In the genomic region with DNA sequence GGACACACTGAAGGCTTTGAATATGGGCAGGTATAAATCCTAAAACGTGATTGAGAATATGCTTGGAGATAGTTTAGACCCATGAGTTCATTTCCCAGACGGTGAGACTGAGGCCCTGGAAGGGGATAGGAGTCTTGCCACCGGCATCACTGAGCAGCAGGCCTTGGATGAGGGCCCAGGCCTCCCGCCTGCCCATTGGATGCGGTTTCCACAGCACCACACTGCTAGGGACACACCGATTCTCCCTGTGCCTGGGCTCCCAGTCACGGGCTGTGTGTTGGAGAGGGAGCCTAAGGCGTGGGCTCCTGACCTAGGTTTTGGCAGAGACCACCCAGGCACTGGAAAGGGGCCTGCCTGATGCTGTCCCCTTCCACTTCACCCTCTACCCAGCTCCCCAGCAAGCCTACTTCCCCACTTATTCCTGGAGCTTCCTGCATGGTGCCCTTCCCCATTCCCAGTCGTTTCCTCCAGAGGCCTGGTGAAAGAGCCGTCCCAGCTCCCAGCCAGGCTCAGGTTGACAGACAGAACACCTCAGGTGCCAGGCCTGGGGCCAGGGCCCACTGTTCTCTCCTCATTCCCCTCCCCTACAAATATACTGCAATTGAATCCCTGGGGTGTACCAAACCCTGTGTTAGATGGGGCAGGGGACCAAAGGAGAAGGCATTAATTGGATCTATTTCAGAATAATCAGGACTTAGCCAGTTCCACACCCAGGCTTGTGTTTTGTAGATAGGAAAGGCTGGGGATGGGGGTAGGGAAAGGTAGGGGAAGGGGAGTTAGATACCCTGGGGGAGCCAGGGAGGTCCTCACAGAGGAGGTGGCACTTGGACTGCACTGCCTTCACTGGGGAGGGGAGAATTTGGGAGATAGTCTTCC, we compare ENCODE assay signal across 13 cellular contexts. TPM values are rescaled to one million over a fixed set of nuclear protein-coding genes. Genes with fewer than 3 reads are reported as not detected.
DNase-seq lines count a peak whose midpoint lies in the region; ATAC-seq and TF ChIP-seq lines count a peak whose summit lies in the region.
"Had no signal": no experiment of that assay in that cellular context is flagged by ENCODE, and none has a peak within 500 bp of the region (broad histone marks: within the 10 kb centered on the region; RNA-seq: fewer than 3 reads in every experiment).

No MANE protein-coding gene starts in this region.

- H3K27ac ChIP-seq in CD4-positive, CD25-positive, alpha-beta regulatory T cell (ENCODE audit: insufficient read depth, low read length, poor library complexity, severe bottlenecking) = no peak overlapping the region
- peak overlapping the region; percentile 56 to 65 for H3K27ac ChIP-seq in ascending aorta
- H3K27ac ChIP-seq in neural cell (ENCODE audit: low read length) = no peak overlapping the region

- in situ Hi-C loops in GM13977 (cut with MboI; ENCODE audit: low pct_unique_long_range_greater_than_20kb, low sequenced_read_pairs, unreplicated experiment) = no loop called here

- H3K27ac Mint-ChIP-seq in CD4-positive, CD25-positive, alpha-beta regulatory T cell = peak overlapping the region in 2 of 3 donors; percentile 20 to 28
- no peak overlapping the region for H3K27ac Mint-ChIP-seq in activated naive CD4-positive, alpha-beta T cell treated with anti-CD3 and anti-CD28 coated beads, Interleukin-2, amount 50 U/mL, for 72 hours
- H3K27ac Mint-ChIP-seq: activated CD8-positive, alpha-beta memory T cell treated with anti-CD3 and anti-CD28 coated beads, Interleukin-2, amount 10 ng/mL, durations not matched to agents 7 days and 5 days; dendritic cell treated with granulocyte-macrophage colony-stimulating factor and Interleukin-4, amounts not matched to agents 40 ng/mL and 50 ng/mL, for 4 days had no signal

- TF ChIP-seq CTCF in GM13977 (IDR thresholded peaks at IDR 0.05; ENCODE audit: extremely low read depth, insufficient read depth, missing control alignments) (no peak), ascending aorta (IDR thresholded peaks at IDR 0.05) (no peak), neural cell (IDR thresholded peaks at IDR 0.05; ENCODE audit: poor library complexity, severe bottlenecking) (no peak)

- peaks cover 56% of the 10 kb centered on the region for H3K27me3 Mint-ChIP-seq in CD4-positive, CD25-positive, alpha-beta regulatory T cell

- H3K4me3 ChIP-seq in CD4-positive, CD25-positive, alpha-beta regulatory T cell (ENCODE audit: low read depth, low read length) = no peak overlapping the region
- no peak overlapping the region for H3K4me3 ChIP-seq in ascending aorta
- peak overlapping the region; percentile 58 for H3K4me3 ChIP-seq in neural cell (ENCODE audit: low read length)

- no peaks in the 10 kb centered on the region for H3K79me2 ChIP-seq in neural cell (replicated peaks; ENCODE audit: insufficient read depth, low read length)

- TF ChIP-seq RAD21 in neural cell (conservative IDR thresholded peaks at IDR 0.05) = no peak

- H3K9me3 ChIP-seq in CD4-positive, CD25-positive, alpha-beta regulatory T cell (ENCODE audit: control insufficient read depth in 2 of 2, low read length in 2 of 2) = no peaks in the 10 kb centered on the region
- no peaks in the 10 kb centered on the region for H3K9me3 ChIP-seq in ascending aorta
- H3K9me3 ChIP-seq in neural cell (ENCODE audit: low read length) = no peaks in the 10 kb centered on the region
- H3K9me3 ChIP-seq: sigmoid colon had no signal

- H4K20me1 ChIP-seq in neural cell (ENCODE audit: insufficient read depth) = no peaks in the 10 kb centered on the region

- ATAC-seq in CD4-positive, CD25-positive, alpha-beta regulatory T cell (ENCODE audit: low read depth in 2 of 2) = no peak
- ATAC-seq in activated naive CD4-positive, alpha-beta T cell treated with anti-CD3 and anti-CD28 coated beads, Interleukin-2, amount 50 U/mL, for 72 hours = no peak
- ATAC-seq in stimulated activated naive CD8-positive, alpha-beta T cell treated with anti-CD3 and anti-CD28 coated beads, Interleukin-15, Interleukin-2, amounts not matched to agents 100 U/mL and 50 U/mL, for 24 hours = no peak
- ATAC-seq: activated CD8-positive, alpha-beta memory T cell treated with anti-CD3 and anti-CD28 coated beads, Interleukin-2, amount 10 ng/mL, durations not matched to agents 7 days and 5 days; Right ventricle myocardium inferior had no signal

- peak overlapping the region in 3 of 4 donors; percentile 8 to 39 (median 17) for H3K4me3 Mint-ChIP-seq in CD4-positive, CD25-positive, alpha-beta regulatory T cell
- H3K4me3 Mint-ChIP-seq: activated CD8-positive, alpha-beta memory T cell treated with anti-CD3 and anti-CD28 coated beads, Interleukin-2, amount 10 ng/mL, durations not matched to agents 7 days and 5 days; dendritic cell treated with granulocyte-macrophage colony-stimulating factor and Interleukin-4, amounts not matched to agents 40 ng/mL and 50 ng/mL, for 4 days had no signal

- no peaks in the 10 kb centered on the region for H3F3A ChIP-seq in neural cell (ENCODE audit: insufficient read depth, low read length, poor library complexity, severe bottlenecking)

- H3K4me1 ChIP-seq in CD4-positive, CD25-positive, alpha-beta regulatory T cell (ENCODE audit: control insufficient read depth, insufficient read depth, low read length, poor library complexity, severe bottlenecking) = peaks cover 27% of the 10 kb centered on the region
- peaks cover 18 to 26% of the 10 kb centered on the region in 2 donors for H3K4me1 ChIP-seq in ascending aorta

- H3K4me2 ChIP-seq in neural cell (ENCODE audit: low read length) = no peak overlapping the region

- intact Hi-C loops in ascending aorta (cut with DNase I) = loop anchor here (5.0 to 10.0 kb wide), 6 partner anchors 97 to 1200 kb away; partner anchors contain the start of gene RLF

- H3K36me3 ChIP-seq in CD4-positive, CD25-positive, alpha-beta regulatory T cell (ENCODE audit: control insufficient read depth, insufficient read depth, low read length) = no peaks in the 10 kb centered on the region
- H3K36me3 ChIP-seq in ascending aorta (no peaks in the 10 kb centered on the region), neural cell (ENCODE audit: insufficient read depth, low read length) (no peaks in the 10 kb centered on the region)
- H3K36me3 ChIP-seq: sigmoid colon had no signal

- TF ChIP-seq EP300 in neural cell (conservative IDR thresholded peaks at IDR 0.05; ENCODE audit: poor library complexity, severe bottlenecking) = no peak

- no peaks in the 10 kb centered on the region for H3K9me3 Mint-ChIP-seq in CD4-positive, CD25-positive, alpha-beta regulatory T cell
- no peaks in the 10 kb centered on the region for H3K9me3 Mint-ChIP-seq in activated naive CD4-positive, alpha-beta T cell treated with anti-CD3 and anti-CD28 coated beads, Interleukin-2, amount 50 U/mL, for 72 hours
- H3K9me3 Mint-ChIP-seq: dendritic cell treated with granulocyte-macrophage colony-stimulating factor and Interleukin-4, amounts not matched to agents 40 ng/mL and 50 ng/mL, for 4 days had no signal

- H3K9me2 ChIP-seq in neural cell (ENCODE audit: insufficient read depth, low read length) = no peaks in the 10 kb centered on the region

- peaks cover 26% of the 10 kb centered on the region for H3K27me3 ChIP-seq in CD4-positive, CD25-positive, alpha-beta regulatory T cell (ENCODE audit: control insufficient read depth, insufficient read depth, low read length)
- H3K27me3 ChIP-seq in ascending aorta (no peaks in the 10 kb centered on the region), neural cell (ENCODE audit: insufficient read depth, low read depth, low read length) (peaks cover 53% of the 10 kb centered on the region)

- no peaks in the 10 kb centered on the region for H3K36me3 Mint-ChIP-seq in CD4-positive, CD25-positive, alpha-beta regulatory T cell
- no peaks in the 10 kb centered on the region for H3K36me3 Mint-ChIP-seq in activated naive CD4-positive, alpha-beta T cell treated with anti-CD3 and anti-CD28 coated beads, Interleukin-2, amount 50 U/mL, for 72 hours
- H3K36me3 Mint-ChIP-seq: activated CD8-positive, alpha-beta memory T cell treated with anti-CD3 and anti-CD28 coated beads, Interleukin-2, amount 10 ng/mL, durations not matched to agents 7 days and 5 days had no signal

- no peak overlapping the region for H3K9ac ChIP-seq in neural cell (ENCODE audit: low read length)

- H3K4me1 Mint-ChIP-seq in CD4-positive, CD25-positive, alpha-beta regulatory T cell = peaks cover 0 to 38% (median 3%) of the 10 kb centered on the region in 4 donors

- no peak for DNase-seq in CD4-positive, CD25-positive, alpha-beta regulatory T cell
- DNase-seq in GM13977 (ENCODE audit: low spot score) (peak; percentile 19), ascending aorta (ENCODE audit: low spot score in 2 of 2) (no peak), epidermal melanocyte (ENCODE audit: insufficient read length, low spot score) (no peak), amniotic stem cell (lab: John Stamatoyannopoulos, UW) (no peak)
- no peak for DNase-seq in activated naive CD4-positive, alpha-beta T cell treated with anti-CD3 and anti-CD28 coated beads, Interleukin-2, amount 50 U/mL, for 72 hours (ENCODE audit: low spot score in 2 of 2)
- DNase-seq in stimulated activated naive CD8-positive, alpha-beta T cell treated with anti-CD3 and anti-CD28 coated beads, Interleukin-15, Interleukin-2, amounts not matched to agents 100 U/mL and 50 U/mL, for 24 hours = no peak
- DNase-seq: activated CD8-positive, alpha-beta memory T cell treated with anti-CD3 and anti-CD28 coated beads, Interleukin-2, amount 10 ng/mL, durations not matched to agents 7 days and 5 days; sigmoid colon had no signal

- H2AFZ ChIP-seq in neural cell (ENCODE audit: low read depth, low read length) = no peak overlapping the region

TF ChIP-seq in neural cell, 6 proteins besides CTCF, POLR2A, EP300 and RAD21 (continues in another document):
- no peak for TF ChIP-seq POLR2AphosphoS5 (IDR thresholded peaks at IDR 0.05)
- TF ChIP-seq SMC3 (conservative IDR thresholded peaks at IDR 0.05; ENCODE audit: poor library complexity) = no peak

RNA-seq across cellular contexts. Expression of gene FOXO6, which starts 3.4 kb away (rescaled TPM):
- 0.91 TPM for total RNA-seq in CD4-positive, CD25-positive, alpha-beta regulatory T cell
- polyA plus RNA-seq in CD4-positive, CD25-positive, alpha-beta regulatory T cell = not detected
- total RNA-seq in ascending aorta = 5.7 TPM
- 0.59 and 3.2 TPM in 2 replicates for polyA plus RNA-seq in neural cell
- polyA minus RNA-seq in neural cell = 3.5 and 3.9 TPM in 2 replicates
- total RNA-seq in activated naive CD4-positive, alpha-beta T cell treated with anti-CD3 and anti-CD28 coated beads, Interleukin-2, amount 50 U/mL, for 72 hours = under 1 TPM in 1 of 2 donors, not detected in 1; 0.39 TPM
- total RNA-seq: activated CD8-positive, alpha-beta memory T cell treated with anti-CD3 and anti-CD28 coated beads, Interleukin-2, amount 10 ng/mL, durations not matched to agents 7 days and 5 days; subcutaneous adipose tissue had no signal

Comparison
In these comparisons a context has a peak if more than half of its experiments do, and no peak if none do; other contexts are left out.
1. H3K27ac ChIP-seq: peak in ascending aorta (2 of 2); none in CD4-positive, CD25-positive, alpha-beta regulatory T cell (single experiment) and neural cell (single experiment).
2. H3K27ac Mint-ChIP-seq: peak in CD4-positive, CD25-positive, alpha-beta regulatory T cell (2 of 3); none in activated naive CD4-positive, alpha-beta T cell treated with anti-CD3 and anti-CD28 coated beads, Interleukin-2, amount 50 U/mL, for 72 hours (0 of 2).